18 cellular contexts compared by ENCODE assay signal in the genomic region with DNA sequence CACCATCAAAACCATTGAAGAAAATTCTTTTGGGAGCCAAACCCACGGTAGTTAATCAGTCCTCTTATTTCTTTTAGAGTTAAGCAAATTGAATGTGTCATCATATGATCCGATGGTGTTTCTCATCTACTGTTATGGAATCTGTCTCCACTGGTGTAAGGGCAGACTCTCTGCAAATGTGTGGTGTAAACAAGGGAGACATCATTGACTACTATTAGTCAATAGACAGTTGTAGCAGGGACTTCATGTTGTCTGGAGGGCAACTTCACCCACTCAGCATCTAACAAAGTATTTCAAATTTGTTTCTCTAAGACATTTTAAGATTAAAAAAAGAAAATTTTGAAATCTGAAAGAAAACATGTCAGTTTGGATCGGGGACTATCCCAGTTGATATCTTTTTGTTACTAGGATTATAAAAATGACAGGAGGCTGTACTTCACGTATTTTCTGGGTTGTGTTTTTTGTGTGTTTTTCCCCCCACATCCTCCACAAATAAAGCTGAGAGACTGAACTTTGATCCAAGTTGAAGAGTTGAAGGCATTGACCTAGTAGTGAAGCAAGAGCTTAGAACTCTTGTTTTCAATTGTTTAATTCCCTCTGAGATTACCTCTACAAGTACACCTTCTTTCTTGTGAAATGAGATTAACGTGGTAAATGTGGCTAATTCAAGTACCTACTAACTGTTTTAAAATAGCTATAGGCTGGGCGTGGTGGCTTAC. TPM values are rescaled to one million over a fixed set of nuclear protein-coding genes. Genes with fewer than 3 reads are reported as not detected.
DNase-seq lines count a peak whose midpoint lies in the region; ATAC-seq and TF ChIP-seq lines count a peak whose summit lies in the region.
"Had no signal": no experiment of that assay in that cellular context is flagged by ENCODE, and none has a peak within 500 bp of the region (broad histone marks: within the 10 kb centered on the region; RNA-seq: fewer than 3 reads in every experiment).

No MANE protein-coding gene starts in this region.

- DNase-seq in NCI-H82 (lab: John Stamatoyannopoulos, UW) (peak; percentile 39), NCI-H82 treated with DMSO at 0.1 percent for 48 hours (lab: John Stamatoyannopoulos, UW; ENCODE audit: unreplicated experiment) (no peak), natural killer cell (no peak), memory B cell (ENCODE audit: low spot score in 2 of 2) (no peak), type B pancreatic cell (ENCODE audit: extremely low spot score, unreplicated experiment) (no peak), NCI-H1417 treated with DMSO at 0.1 percent for 48 hours (lab: John Stamatoyannopoulos, UW) (no peak)
- DNase-seq in natural killer cell treated with Interleukin-12 subunit alpha and Interleukin-12 subunit beta and Interleukin-15 and Interleukin-18, amount 100 ng/mL, for 72 hours (ENCODE audit: low spot score), result no peak
- DNase-seq: 8988T; C1 segment of cervical spinal cord; GM23248; Karpas-422; NCI-H1694 treated with DMSO at 0.1 percent for 48 hours; NCI-H2081 treated with DMSO at 0.1 percent for 48 hours; NCI-H510A; NK-92 treated with Interleukin-12 subunit alpha and Interleukin-12 subunit beta, amount 100 ng/mL, for 24 hours; Peyer's patch; SJCRH30 had no signal

- TF ChIP-seq CTCF in natural killer cell (IDR thresholded peaks at IDR 0.05) (no peak), type B pancreatic cell (conservative IDR thresholded peaks at IDR 0.05) (no peak)

- H3K4me3 Mint-ChIP-seq in natural killer cell, result no peak overlapping the region
- H3K4me3 Mint-ChIP-seq in natural killer cell treated with Interleukin-12 subunit alpha and Interleukin-12 subunit beta and Interleukin-15 and Interleukin-18, amount 100 ng/mL, for 72 hours, result no peak overlapping the region
- H3K4me3 Mint-ChIP-seq in memory B cell, result peak overlapping the region; percentile 24
- no peak overlapping the region for H3K4me3 Mint-ChIP-seq in type B pancreatic cell

- H3K27ac Mint-ChIP-seq in natural killer cell (peak overlapping the region; percentile 27 to 67), memory B cell (peak overlapping the region; percentile 45), type B pancreatic cell (peak overlapping the region; percentile 26)
- no peak overlapping the region for H3K27ac Mint-ChIP-seq in natural killer cell treated with Interleukin-12 subunit alpha and Interleukin-12 subunit beta and Interleukin-15 and Interleukin-18, amount 100 ng/mL, for 72 hours

- no peaks in the 10 kb centered on the region for H3K9me3 Mint-ChIP-seq in natural killer cell
- H3K9me3 Mint-ChIP-seq in natural killer cell treated with Interleukin-12 subunit alpha and Interleukin-12 subunit beta and Interleukin-15 and Interleukin-18, amount 100 ng/mL, for 72 hours, result no peaks in the 10 kb centered on the region
- no peaks in the 10 kb centered on the region for H3K9me3 Mint-ChIP-seq in memory B cell
- H3K9me3 Mint-ChIP-seq in type B pancreatic cell, result peaks cover 4% of the 10 kb centered on the region

- H3K27me3 Mint-ChIP-seq in natural killer cell (ENCODE audit: low read depth in 2 of 2), result no peaks in the 10 kb centered on the region
- no peaks in the 10 kb centered on the region for H3K27me3 Mint-ChIP-seq in natural killer cell treated with Interleukin-12 subunit alpha and Interleukin-12 subunit beta and Interleukin-15 and Interleukin-18, amount 100 ng/mL, for 72 hours
- H3K27me3 Mint-ChIP-seq in memory B cell, result no peaks in the 10 kb centered on the region
- peaks cover 3% of the 10 kb centered on the region for H3K27me3 Mint-ChIP-seq in type B pancreatic cell

- ATAC-seq in natural killer cell, result no peak
- ATAC-seq in natural killer cell treated with Interleukin-12 subunit alpha and Interleukin-12 subunit beta and Interleukin-15 and Interleukin-18, amount 100 ng/mL, for 72 hours, result no peak
- no peak for ATAC-seq in memory B cell (ENCODE audit: low read depth)
- ATAC-seq in HG03378 (IDR thresholded peaks at IDR 0.05; ENCODE audit: unreplicated experiment), result no peak

- H3K4me1 Mint-ChIP-seq in natural killer cell (peaks cover 61 to 67% of the 10 kb centered on the region in 2 donors), memory B cell (peaks cover 38% of the 10 kb centered on the region), type B pancreatic cell (ENCODE audit: unreplicated experiment) (peaks cover 39% of the 10 kb centered on the region)
- H3K4me1 Mint-ChIP-seq in natural killer cell treated with Interleukin-12 subunit alpha and Interleukin-12 subunit beta and Interleukin-15 and Interleukin-18, amount 100 ng/mL, for 72 hours (ENCODE audit: low read depth in 2 of 2), result peaks cover 41 to 53% of the 10 kb centered on the region in 2 donors

- intact Hi-C loops in natural killer cell (cut with micrococcal nuclease), result no loop called here

- H3K36me3 Mint-ChIP-seq in natural killer cell (peaks cover 11% of the 10 kb centered on the region), memory B cell (peaks cover 17% of the 10 kb centered on the region), type B pancreatic cell (peaks cover 21% of the 10 kb centered on the region)
- peaks cover 18% of the 10 kb centered on the region for H3K36me3 Mint-ChIP-seq in natural killer cell treated with Interleukin-12 subunit alpha and Interleukin-12 subunit beta and Interleukin-15 and Interleukin-18, amount 100 ng/mL, for 72 hours

RNA-seq across cellular contexts. Expression of a gene that starts 4.0 kb away (rescaled TPM):
- total RNA-seq in natural killer cell (10 to 100 TPM; 11.5 to 21.0 (median 17.1) TPM), type B pancreatic cell (ENCODE audit: low replicate concordance) (27.6 and 38.1 TPM in 2 replicates)
- total RNA-seq in natural killer cell treated with Interleukin-12 subunit alpha and Interleukin-12 subunit beta and Interleukin-15 and Interleukin-18, amount 100 ng/mL, for 72 hours, result 10 to 100 TPM; 21.0 to 24.2 TPM

RNA-seq across cellular contexts. Expression of a gene that starts 49.7 kb away (rescaled TPM):
- total RNA-seq in natural killer cell (1 to 10 TPM in 2 of 3 donors, under 1 TPM in 1; 0.39 to 6.1 (median 2.5) TPM), type B pancreatic cell (ENCODE audit: low replicate concordance) (71.2 and 80.3 TPM in 2 replicates)
- total RNA-seq in natural killer cell treated with Interleukin-12 subunit alpha and Interleukin-12 subunit beta and Interleukin-15 and Interleukin-18, amount 100 ng/mL, for 72 hours, result not detected

Comparison
In these comparisons a context has a peak if more than half of its experiments do, and no peak if none do; other contexts are left out.
1. H3K27ac Mint-ChIP-seq: peak in natural killer cell (2 of 2), memory B cell (single experiment) and type B pancreatic cell (single experiment); none in natural killer cell treated with Interleukin-12 subunit alpha and Interleukin-12 subunit beta and Interleukin-15 and Interleukin-18, amount 100 ng/mL, for 72 hours (0 of 2).
2. RNA of a gene that starts 49.7 kb away (total RNA-seq): 71.2 to 80.3 TPM in type B pancreatic cell; 0.39 to 6.1 TPM in natural killer cell and not detected in natural killer cell treated with Interleukin-12 subunit alpha and Interleukin-12 subunit beta and Interleukin-15 and Interleukin-18, amount 100 ng/mL, for 72 hours; every median in the first group is over 10 times any median in the second.